ENCODE assay signal across 6 cellular contexts in the genomic region with DNA sequence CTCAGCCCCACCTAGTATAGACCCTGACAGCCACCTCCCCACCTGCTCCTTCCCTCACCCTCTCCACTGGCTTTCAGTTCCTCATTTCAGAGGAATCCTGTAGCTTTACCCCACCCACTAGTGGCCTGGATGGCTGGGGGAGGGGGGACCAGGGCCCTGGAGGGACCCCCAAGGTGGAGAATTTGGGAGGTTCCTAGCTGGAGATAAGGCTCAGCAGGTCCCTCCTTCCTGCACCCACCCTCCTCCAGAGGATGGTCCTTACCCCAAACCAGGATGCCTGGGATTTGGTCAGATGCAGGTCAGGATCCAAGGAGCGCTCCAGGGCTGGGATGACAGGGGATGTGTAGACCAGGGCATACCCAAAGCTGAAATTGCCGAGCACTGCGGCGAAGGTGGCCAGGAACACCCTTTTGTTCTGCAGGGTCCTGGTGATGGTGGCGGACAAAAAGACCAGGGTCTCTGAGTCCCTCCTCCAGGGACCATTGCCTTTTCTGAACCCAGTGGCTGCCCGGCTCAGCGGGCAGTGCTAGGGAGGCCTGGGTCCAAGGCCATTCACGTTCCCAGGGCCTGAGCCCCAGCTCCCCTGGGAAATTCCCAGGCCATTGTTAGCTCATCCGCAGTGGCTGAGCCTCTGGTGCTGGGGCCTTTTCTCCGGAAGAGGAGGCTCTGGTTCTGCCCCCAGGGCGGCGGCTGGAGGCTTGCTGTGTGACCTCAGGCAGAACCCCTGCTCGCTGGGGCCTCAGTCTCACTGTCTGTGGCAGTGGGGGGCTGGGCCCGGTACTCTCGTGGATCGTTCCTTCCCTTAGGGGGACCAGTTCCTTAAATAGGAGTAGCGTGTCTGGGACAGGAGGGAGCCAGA. TPM values are rescaled to one million over a fixed set of nuclear protein-coding genes. Genes with fewer than 3 reads are reported as not detected.
DNase-seq lines count a peak whose midpoint lies in the region; ATAC-seq and TF ChIP-seq lines count a peak whose summit lies in the region.

No MANE protein-coding gene starts in this region.

- peaks cover 17% of the 10 kb centered on the region for H3K4me1 Mint-ChIP-seq in activated CD8-positive, alpha-beta memory T cell treated with anti-CD3 and anti-CD28 coated beads, Interleukin-2, amount 10 ng/mL, durations not matched to agents 7 days and 5 days
- no peaks in the 10 kb centered on the region for H3K4me1 Mint-ChIP-seq in nephron

- H3K9me3 Mint-ChIP-seq in activated CD8-positive, alpha-beta memory T cell treated with anti-CD3 and anti-CD28 coated beads, Interleukin-2, amount 10 ng/mL, durations not matched to agents 7 days and 5 days (ENCODE audit: low read depth): no peaks in the 10 kb centered on the region
- no peaks in the 10 kb centered on the region for H3K9me3 Mint-ChIP-seq in nephron

- peak overlapping the region; percentile 66 to 75 for H3K4me3 ChIP-seq in cardiac fibroblast (replicated peaks in 1 of 2; ENCODE audit: low read depth in 2 of 2, low read length in 2 of 2)

- H3K27me3 Mint-ChIP-seq in activated CD8-positive, alpha-beta memory T cell treated with anti-CD3 and anti-CD28 coated beads, Interleukin-2, amount 10 ng/mL, durations not matched to agents 7 days and 5 days: no peaks in the 10 kb centered on the region
- peaks cover 16% of the 10 kb centered on the region for H3K27me3 Mint-ChIP-seq in nephron (ENCODE audit: low read depth)

- H3K4me3 Mint-ChIP-seq in activated CD8-positive, alpha-beta memory T cell treated with anti-CD3 and anti-CD28 coated beads, Interleukin-2, amount 10 ng/mL, durations not matched to agents 7 days and 5 days: peak overlapping the region; percentile 66
- peak overlapping the region; percentile 28 to 65 (median 44) for H3K4me3 Mint-ChIP-seq in nephron

- ATAC-seq in activated CD8-positive, alpha-beta memory T cell treated with anti-CD3 and anti-CD28 coated beads, Interleukin-2, amount 10 ng/mL, durations not matched to agents 7 days and 5 days: no peak

- peak; percentile 55 for DNase-seq in activated CD8-positive, alpha-beta memory T cell treated with anti-CD3 and anti-CD28 coated beads, Interleukin-2, amount 10 ng/mL, durations not matched to agents 7 days and 5 days
- no peak for DNase-seq in activated CD8-positive, alpha-beta memory T cell treated with anti-CD3 and anti-CD28 coated beads, Interleukin-2, amount 50 U/mL, for 4 hours
- DNase-seq in HK-2 (ENCODE audit: unreplicated experiment) (peak; percentile 76), cardiac fibroblast (ENCODE audit: low read depth in 2 of 2) (peak; percentile 40 to 72), HuH-7 (ENCODE audit: low spot score) (no peak)

- no peak for TF ChIP-seq CTCF in cardiac fibroblast (IDR thresholded peaks at IDR 0.05; ENCODE audit: low read depth, low read length)
- TF ChIP-seq CTCF in nephron (IDR thresholded peaks at IDR 0.05; ENCODE audit: unreplicated experiment in 3 of 3): no peak

- CTCF ChIA-PET in activated CD8-positive, alpha-beta memory T cell treated with anti-CD3 and anti-CD28 coated beads, Interleukin-2, amount 10 ng/mL, durations not matched to agents 7 days and 5 days (lab: Charles Lee): interaction anchor here (0.8 to 1.5 kb wide), 7 partner anchors 16 to 329 kb away, joined by 3 to 6 read pairs (median 3); no protein-coding TSS in a partner anchor

- H3K36me3 Mint-ChIP-seq in activated CD8-positive, alpha-beta memory T cell treated with anti-CD3 and anti-CD28 coated beads, Interleukin-2, amount 10 ng/mL, durations not matched to agents 7 days and 5 days: no peaks in the 10 kb centered on the region
- no peaks in the 10 kb centered on the region for H3K36me3 Mint-ChIP-seq in nephron (ENCODE audit: low read depth)

- H3K27ac Mint-ChIP-seq in activated CD8-positive, alpha-beta memory T cell treated with anti-CD3 and anti-CD28 coated beads, Interleukin-2, amount 10 ng/mL, durations not matched to agents 7 days and 5 days: peak overlapping the region; percentile 73
- no peak overlapping the region for H3K27ac Mint-ChIP-seq in nephron

RNA-seq across cellular contexts. Expression of a gene that starts 0.7 kb away (rescaled TPM):
- 1 to 10 TPM; 5.5 to 9.9 TPM for total RNA-seq in activated CD8-positive, alpha-beta memory T cell treated with anti-CD3 and anti-CD28 coated beads, Interleukin-2, amount 10 ng/mL, durations not matched to agents 7 days and 5 days

RNA-seq across cellular contexts. Expression of a gene that starts 18.4 kb away (rescaled TPM):
- 1 to 10 TPM in 1 of 2 experiments, under 1 TPM in 1; 0.38 to 1.1 TPM for total RNA-seq in activated CD8-positive, alpha-beta memory T cell treated with anti-CD3 and anti-CD28 coated beads, Interleukin-2, amount 10 ng/mL, durations not matched to agents 7 days and 5 days

RNA-seq across cellular contexts. Expression of a gene that starts 46.5 kb away (rescaled TPM):
- total RNA-seq in activated CD8-positive, alpha-beta memory T cell treated with anti-CD3 and anti-CD28 coated beads, Interleukin-2, amount 10 ng/mL, durations not matched to agents 7 days and 5 days: not detected

RNA-seq across cellular contexts. Expression of a gene that starts 56.1 kb away (rescaled TPM):
- 1 to 10 TPM; 2.6 to 2.7 TPM for total RNA-seq in activated CD8-positive, alpha-beta memory T cell treated with anti-CD3 and anti-CD28 coated beads, Interleukin-2, amount 10 ng/mL, durations not matched to agents 7 days and 5 days

RNA-seq across cellular contexts. Expression of a gene that starts 56.3 kb away (rescaled TPM):
- not detected for total RNA-seq in activated CD8-positive, alpha-beta memory T cell treated with anti-CD3 and anti-CD28 coated beads, Interleukin-2, amount 10 ng/mL, durations not matched to agents 7 days and 5 days

Comparison
In these comparisons a context has a peak if more than half of its experiments do, and no peak if none do; other contexts are left out.
1. DNase-seq: peak in activated CD8-positive, alpha-beta memory T cell treated with anti-CD3 and anti-CD28 coated beads, Interleukin-2, amount 10 ng/mL, durations not matched to agents 7 days and 5 days (single experiment), HK-2 (single experiment) and cardiac fibroblast (2 of 2); none in activated CD8-positive, alpha-beta memory T cell treated with anti-CD3 and anti-CD28 coated beads, Interleukin-2, amount 50 U/mL, for 4 hours (single experiment) and HuH-7 (single experiment).